ENCODE assay signal across 10 cellular contexts in the genomic region with DNA sequence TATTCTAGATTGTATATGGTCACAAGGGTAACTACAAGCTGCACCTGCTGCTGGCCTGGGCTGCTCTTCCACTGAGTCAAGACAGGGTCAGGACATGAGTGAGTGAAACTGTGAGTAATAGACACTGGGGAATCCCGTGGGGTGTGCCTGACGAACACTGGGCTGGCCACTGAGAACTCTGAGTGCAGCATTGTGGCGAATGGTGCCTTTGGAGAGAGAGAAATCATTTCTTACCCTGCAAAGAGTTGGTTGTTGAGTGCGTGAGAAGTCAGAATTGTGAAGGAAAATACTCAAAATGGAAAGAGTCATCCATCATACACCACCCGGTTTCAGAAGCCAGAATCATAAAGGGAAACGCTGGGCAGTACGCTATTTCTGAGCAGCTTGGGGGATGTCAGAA. TPM values are rescaled to one million over a fixed set of nuclear protein-coding genes. Genes with fewer than 3 reads are reported as not detected.
DNase-seq lines count a peak whose midpoint lies in the region; ATAC-seq and TF ChIP-seq lines count a peak whose summit lies in the region.
"Had no signal": no experiment of that assay in that cellular context is flagged by ENCODE, and none has a peak within 500 bp of the region (broad histone marks: within the 10 kb centered on the region; RNA-seq: fewer than 3 reads in every experiment).

No MANE protein-coding gene starts in this region.

- no peaks in the 10 kb centered on the region for H3K9me2 ChIP-seq in Karpas-422 (replicated peaks; ENCODE audit: insufficient read depth, low read length)

- H3K4me1 Mint-ChIP-seq in neural progenitor cell, result peaks cover 15% of the 10 kb centered on the region

- H3K27me3 ChIP-seq in mammary epithelial cell (ENCODE audit: insufficient read depth, low read length) (no peaks in the 10 kb centered on the region), Karpas-422 (ENCODE audit: low read length) (no peaks in the 10 kb centered on the region), H7 (ENCODE audit: control insufficient read depth, insufficient read depth, low read length) (no peaks in the 10 kb centered on the region), neural progenitor cell (no peaks in the 10 kb centered on the region)

- in situ Hi-C loops in mammary epithelial cell (cut with MboI; ENCODE audit: low sequenced_read_pairs in 2 of 2), result no loop called here

- H3K4me2 ChIP-seq in mammary epithelial cell (ENCODE audit: insufficient read depth, low read depth, low read length) (no peak overlapping the region), Karpas-422 (ENCODE audit: low read depth, low read length, poor library complexity, severe bottlenecking) (no peak overlapping the region), neural progenitor cell (no peak overlapping the region)

- H3K27ac ChIP-seq in mammary epithelial cell (ENCODE audit: insufficient read depth, low read depth, low read length), result no peak overlapping the region
- no peak overlapping the region for H3K27ac ChIP-seq in Karpas-422 (ENCODE audit: low read length)
- H3K27ac ChIP-seq in caudate nucleus (ENCODE audit: low read depth, low read length), result no peak overlapping the region
- no peak overlapping the region for H3K27ac ChIP-seq in neural progenitor cell

- DNase-seq in GM12865 (ENCODE audit: low read depth), result peak; percentile 90
- peak; percentile 72 for DNase-seq in mammary epithelial cell
- DNase-seq in Karpas-422, result no peak
- DNase-seq in caudate nucleus (lab: John Stamatoyannopoulos, UW), result no peak
- DNase-seq in H7, result no peak
- no peak for DNase-seq in neural progenitor cell (ENCODE audit: low spot score)
- DNase-seq: GF-D8, NCI-H1694 treated with DMSO at 0.1 percent for 48 hours had no signal

- H3K36me3 ChIP-seq in mammary epithelial cell (ENCODE audit: insufficient read depth, low read length), result no peaks in the 10 kb centered on the region
- no peaks in the 10 kb centered on the region for H3K36me3 ChIP-seq in Karpas-422 (ENCODE audit: insufficient read depth, low read length)
- H3K36me3 ChIP-seq in H7 (replicated peaks; ENCODE audit: control insufficient read depth, insufficient read depth, low read length), result no peaks in the 10 kb centered on the region
- H3K36me3 ChIP-seq in neural progenitor cell, result no peaks in the 10 kb centered on the region

- no peaks in the 10 kb centered on the region for H3K9me3 ChIP-seq in mammary epithelial cell (replicated peaks; ENCODE audit: insufficient read depth, low read length)
- H3K9me3 ChIP-seq in Karpas-422 (ENCODE audit: low read length), result no peaks in the 10 kb centered on the region
- H3K9me3 ChIP-seq in neural progenitor cell (ENCODE audit: low read depth), result no peaks in the 10 kb centered on the region

- TF ChIP-seq CTCF in GM12865 (IDR thresholded peaks at IDR 0.05; ENCODE audit: insufficient read depth, low read depth, low read length, missing control alignments), result no peak
- TF ChIP-seq CTCF in mammary epithelial cell (conservative IDR thresholded peaks at IDR 0.05 in 1 of 2, IDR thresholded peaks at IDR 0.05 in 1 of 2; ENCODE audit: extremely low read depth in 1 of 2, insufficient read depth in 1 of 2, low read depth in 1 of 2, low read length in 2 of 2), result no peak
- no peak for TF ChIP-seq CTCF in neural progenitor cell (IDR thresholded peaks at IDR 0.05)

- H3K27me3 Mint-ChIP-seq in neural progenitor cell (ENCODE audit: insufficient read depth, low read depth), result no peaks in the 10 kb centered on the region

- dilution Hi-C loops in mammary epithelial cell (cut with HindIII; ENCODE audit: low sequenced_read_pairs), result no loop called here

- 67% methylated on average over 7 of the region's 7 CpGs for WGBS in mammary epithelial cell (ENCODE audit: low coverage, missing lambda C conversion rate)

- H3F3A ChIP-seq in neural progenitor cell (ENCODE audit: low read depth), result no peaks in the 10 kb centered on the region

- ATAC-seq in GM19397 (IDR thresholded peaks at IDR 0.05; ENCODE audit: unreplicated experiment), result peak; percentile 99
- ATAC-seq in HG03097 (IDR thresholded peaks at IDR 0.05; ENCODE audit: low FRiP score, unreplicated experiment), result peak; percentile 98

- intact Hi-C loops in mammary epithelial cell (cut with micrococcal nuclease), result no loop called here

- no peak overlapping the region for H3K4me3 Mint-ChIP-seq in neural progenitor cell

- H3K4me3 ChIP-seq in GM12865 (ENCODE audit: low read depth, low read length) (peak overlapping the region; percentile 6; the same call in 1 of the 2 replicates), mammary epithelial cell (replicated peaks in 1 of 3; ENCODE audit: insufficient read depth in 1 of 3, low read depth in 2 of 3, low read length in 3 of 3) (no peak overlapping the region), Karpas-422 (ENCODE audit: low read length) (no peak overlapping the region), H7 (ENCODE audit: insufficient read depth, low read depth, low read length) (no peak overlapping the region), neural progenitor cell (no peak overlapping the region)

- H3K9me3 Mint-ChIP-seq in neural progenitor cell, result no peaks in the 10 kb centered on the region

- H3K9ac ChIP-seq in mammary epithelial cell (ENCODE audit: insufficient read depth, low read length) (no peak overlapping the region), Karpas-422 (ENCODE audit: low read length) (no peak overlapping the region), neural progenitor cell (no peak overlapping the region)

- CTCF ChIA-PET in mammary epithelial cell (lab: Charles Lee; ENCODE audit: low non-redundant PET), result no interaction called here

- no peaks in the 10 kb centered on the region for H3K36me3 Mint-ChIP-seq in neural progenitor cell

- no peak overlapping the region for H3K27ac Mint-ChIP-seq in neural progenitor cell

- no TSS peak for BruUV-seq in mammary epithelial cell (replicated peaks; lab: Mats Ljungman, UMichigan)

- H3K4me1 ChIP-seq in mammary epithelial cell (ENCODE audit: insufficient read depth, low read length), result peaks cover 11% of the 10 kb centered on the region
- peaks cover 61% of the 10 kb centered on the region for H3K4me1 ChIP-seq in Karpas-422 (ENCODE audit: low read length)
- peaks cover 11% of the 10 kb centered on the region for H3K4me1 ChIP-seq in neural progenitor cell

- no peaks in the 10 kb centered on the region for H4K20me1 ChIP-seq in mammary epithelial cell (ENCODE audit: insufficient read depth, low read length)
- no peaks in the 10 kb centered on the region for H4K20me1 ChIP-seq in Karpas-422 (ENCODE audit: insufficient read depth, low read depth, low read length)
- no peaks in the 10 kb centered on the region for H4K20me1 ChIP-seq in neural progenitor cell (ENCODE audit: low read depth)

- H2AFZ ChIP-seq in mammary epithelial cell (ENCODE audit: low read depth, low read length), result no peak overlapping the region
- no peak overlapping the region for H2AFZ ChIP-seq in Karpas-422 (ENCODE audit: low read length)
- no peak overlapping the region for H2AFZ ChIP-seq in neural progenitor cell (replicated peaks)

- no peaks in the 10 kb centered on the region for H3K79me2 ChIP-seq in mammary epithelial cell (ENCODE audit: insufficient read depth, low read length)
- H3K79me2 ChIP-seq in Karpas-422 (ENCODE audit: low read length), result no peaks in the 10 kb centered on the region
- H3K79me2 ChIP-seq in neural progenitor cell (ENCODE audit: low read depth), result no peaks in the 10 kb centered on the region

RNA-seq across cellular contexts. Expression of a gene that starts 43.1 kb away (rescaled TPM):
- total RNA-seq in mammary epithelial cell (10 to 100 TPM; 10.5 to 32.1 TPM), neural progenitor cell (ENCODE audit: low replicate concordance) (99.3 and 227 TPM in 2 replicates)
- 18.1 TPM for polyA plus RNA-seq in mammary epithelial cell
- 4.9 TPM for polyA minus RNA-seq in mammary epithelial cell
- 238 and 321 TPM in 2 replicates for total RNA-seq in Karpas-422 (2014; rRNA removed; shearing (Covaris generic); ENCODE audit: low replicate concordance)
- 48.7 and 50.1 TPM in 2 replicates for total RNA-seq in H7 (2014; rRNA removed; shearing (Covaris generic))

Comparison
In these comparisons a context has a peak if more than half of its experiments do, and no peak if none do; other contexts are left out.
1. DNase-seq: peak in GM12865 (single experiment) and mammary epithelial cell (single experiment); none in Karpas-422 (single experiment), caudate nucleus (0 of 61), H7 (single experiment) and neural progenitor cell (single experiment).